13 cellular contexts compared by ENCODE assay signal in the genomic region with DNA sequence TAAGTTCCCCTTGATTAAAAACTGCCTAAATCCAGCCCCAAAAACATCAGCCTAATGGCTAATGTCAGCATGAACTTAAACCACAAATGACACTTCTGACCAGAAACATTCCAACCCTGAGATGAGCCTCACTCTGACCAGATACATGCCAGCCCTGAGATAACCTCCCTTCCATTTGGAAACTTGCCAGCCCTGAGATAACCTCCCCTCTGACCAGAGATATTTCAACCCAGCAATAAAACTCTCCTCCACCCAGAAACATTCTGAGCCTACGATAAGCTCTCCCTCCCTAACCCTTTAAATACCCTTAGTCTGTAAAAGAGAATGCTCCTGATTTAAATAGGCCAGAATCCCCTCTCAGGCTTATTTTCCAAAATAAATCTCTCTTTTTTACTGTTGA.
DNase-seq lines count a peak whose midpoint lies in the region; ATAC-seq and FAIRE-seq lines count a peak whose summit lies in the region.
"Had no signal": no experiment of that assay in that cellular context is flagged by ENCODE, and none has a peak within 500 bp of the region (broad histone marks: within the 10 kb centered on the region; RNA-seq: fewer than 3 reads in every experiment).

No MANE protein-coding gene starts in this region.

- ATAC-seq in HG02623 (IDR thresholded peaks at IDR 0.05; ENCODE audit: unreplicated experiment) (no peak), HG03442 (IDR thresholded peaks at IDR 0.05; ENCODE audit: unreplicated experiment) (no peak)

- peak; percentile 5 for DNase-seq in HuH-7 (ENCODE audit: low spot score)
- peak; percentile 37 for DNase-seq in RCC 7860 (ENCODE audit: low spot score)
- peak; percentile 30 for DNase-seq in glomerular visceral epithelial cell (ENCODE audit: extremely low spot score)
- no peak for DNase-seq in DMS 273 treated with DMSO at 0.1 percent for 48 hours (lab: John Stamatoyannopoulos, UW)
- DNase-seq in NCI-H82 treated with DMSO at 0.1 percent for 48 hours (lab: John Stamatoyannopoulos, UW; ENCODE audit: unreplicated experiment): no peak
- DNase-seq: CD8-positive, alpha-beta memory T cell; IMR-90; KBM-7 had no signal

- no peak for FAIRE-seq in RCC 7860 (lab: Jason Lieb, UNC)
- FAIRE-seq: G401.6, GM12891, H1 had no signal

Comparison
In these comparisons a context has a peak if more than half of its experiments do, and no peak if none do; other contexts are left out.
1. DNase-seq: peak in HuH-7 (single experiment), RCC 7860 (single experiment) and glomerular visceral epithelial cell (single experiment); none in DMS 273 treated with DMSO at 0.1 percent for 48 hours (single experiment) and NCI-H82 treated with DMSO at 0.1 percent for 48 hours (single experiment).